8 cellular contexts compared by ENCODE assay signal in the genomic region with DNA sequence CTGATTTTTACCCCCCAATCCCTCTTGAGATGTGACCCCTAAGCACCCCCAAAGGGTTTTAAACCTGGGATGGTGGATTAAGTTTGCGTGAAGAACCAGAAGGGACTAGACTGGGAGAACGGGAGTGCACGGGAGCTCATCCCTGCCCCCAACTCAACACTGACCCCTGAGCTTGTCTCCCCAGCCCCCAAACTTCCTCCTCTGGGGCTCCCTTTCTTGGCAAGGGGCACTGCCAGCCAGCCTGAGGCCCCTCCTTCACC. TPM values are rescaled to one million over a fixed set of nuclear protein-coding genes. Genes with fewer than 3 reads are reported as not detected.
DNase-seq lines count a peak whose midpoint lies in the region; ATAC-seq and TF ChIP-seq lines count a peak whose summit lies in the region.

No MANE protein-coding gene starts in this region.

- no peaks in the 10 kb centered on the region for H3K27me3 ChIP-seq in left lung
- peaks cover 0 to 5% of the 10 kb centered on the region in 2 donors for H3K27me3 ChIP-seq in tibial artery

- peak overlapping the region; percentile 99 for H3K27ac Mint-ChIP-seq in activated CD8-positive, alpha-beta memory T cell treated with anti-CD3 and anti-CD28 coated beads, Interleukin-2, amount 10 ng/mL, durations not matched to agents 7 days and 5 days
- H3K27ac Mint-ChIP-seq in activated naive CD8-positive, alpha-beta T cell = peak overlapping the region; percentile 98

- H3K4me1 ChIP-seq in left lung = peaks cover 16 to 62% of the 10 kb centered on the region in 2 donors
- peaks cover 0 to 27% (median 19%) of the 10 kb centered on the region in 4 donors for H3K4me1 ChIP-seq in tibial artery

- TF ChIP-seq CTCF in left lung (IDR thresholded peaks at IDR 0.05) = no peak
- no peak for TF ChIP-seq CTCF in tibial artery (IDR thresholded peaks at IDR 0.05)

- CTCF ChIA-PET in activated CD8-positive, alpha-beta memory T cell treated with anti-CD3 and anti-CD28 coated beads, Interleukin-2, amount 10 ng/mL, durations not matched to agents 7 days and 5 days (lab: Charles Lee) = interaction anchor here (0.9 to 2.5 kb wide), 5 partner anchors 13 to 134 kb away, joined by 4 to 18 read pairs (median 5); partner anchors contain the start of genes ENDOG, PKN3 and ZDHHC12

- ATAC-seq in activated CD8-positive, alpha-beta memory T cell treated with anti-CD3 and anti-CD28 coated beads, Interleukin-2, amount 10 ng/mL, durations not matched to agents 7 days and 5 days = no peak
- ATAC-seq in left lung (peak; percentile 6), HG03108 (IDR thresholded peaks at IDR 0.05; ENCODE audit: unreplicated experiment) (no peak), GM19351 (IDR thresholded peaks at IDR 0.05; ENCODE audit: unreplicated experiment) (no peak)

- no peaks in the 10 kb centered on the region for H3K36me3 ChIP-seq in left lung
- no peaks in the 10 kb centered on the region for H3K36me3 ChIP-seq in tibial artery

- peak overlapping the region; percentile 99 for H3K4me3 Mint-ChIP-seq in activated CD8-positive, alpha-beta memory T cell treated with anti-CD3 and anti-CD28 coated beads, Interleukin-2, amount 10 ng/mL, durations not matched to agents 7 days and 5 days
- peak overlapping the region; percentile 100 for H3K4me3 Mint-ChIP-seq in activated naive CD8-positive, alpha-beta T cell

- intact Hi-C loops in left lung (cut with DNase I) (no loop called here), tibial artery (cut with DNase I; ENCODE audit: low total_unique reads) (no loop called here)

- peak overlapping the region; percentile 88 to 93 for H3K27ac ChIP-seq in left lung
- peak overlapping the region; percentile 38 to 41 for H3K27ac ChIP-seq in tibial artery

- no peak for DNase-seq in activated CD8-positive, alpha-beta memory T cell treated with anti-CD3 and anti-CD28 coated beads, Interleukin-2, amount 10 ng/mL, durations not matched to agents 7 days and 5 days
- no peak for DNase-seq in activated CD8-positive, alpha-beta memory T cell treated with anti-CD3 and anti-CD28 coated beads, Interleukin-2, amount 50 U/mL, for 48 hours
- DNase-seq in left lung = no peak
- no peak for DNase-seq in tibial artery
- DNase-seq in NCI-H2171 (lab: John Stamatoyannopoulos, UW) = no peak

- peak overlapping the region; percentile 65 to 86 for H3K4me3 ChIP-seq in left lung
- H3K4me3 ChIP-seq in tibial artery = peak overlapping the region; percentile 39 to 57

- no peaks in the 10 kb centered on the region for H3K27me3 Mint-ChIP-seq in activated CD8-positive, alpha-beta memory T cell treated with anti-CD3 and anti-CD28 coated beads, Interleukin-2, amount 10 ng/mL, durations not matched to agents 7 days and 5 days
- H3K27me3 Mint-ChIP-seq in activated naive CD8-positive, alpha-beta T cell = no peaks in the 10 kb centered on the region

- peaks cover 9% of the 10 kb centered on the region for H3K36me3 Mint-ChIP-seq in activated CD8-positive, alpha-beta memory T cell treated with anti-CD3 and anti-CD28 coated beads, Interleukin-2, amount 10 ng/mL, durations not matched to agents 7 days and 5 days
- peaks cover 3% of the 10 kb centered on the region for H3K36me3 Mint-ChIP-seq in activated naive CD8-positive, alpha-beta T cell

- H3K4me1 Mint-ChIP-seq in activated CD8-positive, alpha-beta memory T cell treated with anti-CD3 and anti-CD28 coated beads, Interleukin-2, amount 10 ng/mL, durations not matched to agents 7 days and 5 days = peaks cover 55% of the 10 kb centered on the region
- H3K4me1 Mint-ChIP-seq in activated naive CD8-positive, alpha-beta T cell (ENCODE audit: low read depth) = peaks cover 52% of the 10 kb centered on the region

- H3K9me3 Mint-ChIP-seq in activated CD8-positive, alpha-beta memory T cell treated with anti-CD3 and anti-CD28 coated beads, Interleukin-2, amount 10 ng/mL, durations not matched to agents 7 days and 5 days (ENCODE audit: low read depth) = no peaks in the 10 kb centered on the region
- no peaks in the 10 kb centered on the region for H3K9me3 Mint-ChIP-seq in activated naive CD8-positive, alpha-beta T cell (ENCODE audit: low read depth)

- no peaks in the 10 kb centered on the region for H3K9me3 ChIP-seq in left lung
- H3K9me3 ChIP-seq in tibial artery = no peaks in the 10 kb centered on the region

RNA-seq across cellular contexts. Expression of gene SET, which starts 5.0 kb away (rescaled TPM):
- 100 to 1,000 TPM; 436 to 623 TPM for total RNA-seq in activated CD8-positive, alpha-beta memory T cell treated with anti-CD3 and anti-CD28 coated beads, Interleukin-2, amount 10 ng/mL, durations not matched to agents 7 days and 5 days
- total RNA-seq in left lung = 100 to 1,000 TPM; 249 to 294 TPM

RNA-seq across cellular contexts. Expression of gene PKN3, which starts 18.3 kb away (rescaled TPM):
- total RNA-seq in activated CD8-positive, alpha-beta memory T cell treated with anti-CD3 and anti-CD28 coated beads, Interleukin-2, amount 10 ng/mL, durations not matched to agents 7 days and 5 days = 1 to 10 TPM; 8.1 to 9.1 TPM
- total RNA-seq in left lung = 10 to 100 TPM; 11.8 to 15.9 TPM

RNA-seq across cellular contexts. Expression of gene DYNC2I2, which starts 27.3 kb away (rescaled TPM):
- total RNA-seq in activated CD8-positive, alpha-beta memory T cell treated with anti-CD3 and anti-CD28 coated beads, Interleukin-2, amount 10 ng/mL, durations not matched to agents 7 days and 5 days = 10 to 100 TPM; 52.5 to 67.8 TPM
- total RNA-seq in left lung = 10 to 100 TPM; 52.7 to 55.4 TPM

RNA-seq across cellular contexts. Expression of gene ZDHHC12, which starts 39.9 kb away (rescaled TPM):
- total RNA-seq in activated CD8-positive, alpha-beta memory T cell treated with anti-CD3 and anti-CD28 coated beads, Interleukin-2, amount 10 ng/mL, durations not matched to agents 7 days and 5 days = 10 to 100 TPM; 67.8 to 90.0 TPM
- total RNA-seq in left lung = 10 to 100 TPM; 42.2 to 48.9 TPM
